17 cellular contexts compared by ENCODE assay signal in the genomic region with DNA sequence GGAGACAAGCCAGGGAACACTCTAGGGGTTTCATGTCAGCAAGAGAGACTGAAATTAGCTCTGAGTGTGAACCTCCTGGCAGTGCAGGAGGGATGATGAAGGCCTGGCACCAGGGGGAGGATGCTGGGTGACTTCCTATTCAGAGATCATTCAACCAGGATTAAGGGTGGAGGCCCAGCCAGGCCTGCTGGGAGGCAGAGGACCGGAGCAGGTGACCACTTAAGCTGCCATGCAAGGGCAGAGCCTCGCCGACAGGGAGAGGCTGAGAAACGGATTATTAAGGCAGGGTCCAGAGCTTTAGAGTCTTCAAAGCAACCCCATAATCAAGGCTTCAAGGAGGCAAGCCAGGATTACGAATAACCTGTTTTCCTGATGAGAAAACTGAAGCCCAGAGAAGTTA. TPM values are rescaled to one million over a fixed set of nuclear protein-coding genes. Genes with fewer than 3 reads are reported as not detected.
DNase-seq lines count a peak whose midpoint lies in the region; TF ChIP-seq lines count a peak whose summit lies in the region.
"Had no signal": no experiment of that assay in that cellular context is flagged by ENCODE, and none has a peak within 500 bp of the region (broad histone marks: within the 10 kb centered on the region; RNA-seq: fewer than 3 reads in every experiment).

No MANE protein-coding gene starts in this region.

- no peak overlapping the region for H3K4me3 Mint-ChIP-seq in brain
- H3K4me3 Mint-ChIP-seq in neural progenitor cell, result no peak overlapping the region

- H3K4me3 ChIP-seq in neural progenitor cell, result no peak overlapping the region
- H3K4me3 ChIP-seq: SK-N-MC had no signal

- H3K4me2 ChIP-seq in neural progenitor cell, result peak overlapping the region; percentile 31

- no peaks in the 10 kb centered on the region for H3K36me3 ChIP-seq in neural progenitor cell

- H3K27me3 Mint-ChIP-seq in brain, result peaks cover 12% of the 10 kb centered on the region
- H3K27me3 Mint-ChIP-seq in neural progenitor cell (ENCODE audit: insufficient read depth, low read depth), result peaks cover 14% of the 10 kb centered on the region

- H3K36me3 Mint-ChIP-seq in brain (no peaks in the 10 kb centered on the region), neural progenitor cell (peaks cover 2% of the 10 kb centered on the region)

- peaks cover 6% of the 10 kb centered on the region for H3K9me3 ChIP-seq in neural progenitor cell (ENCODE audit: low read depth)

- H3F3A ChIP-seq in neural progenitor cell (ENCODE audit: low read depth), result peaks cover 12% of the 10 kb centered on the region

- H3K27ac Mint-ChIP-seq in brain (peak overlapping the region in 4 of 5 experiments; percentile 40 to 85 (median 61)), neural progenitor cell (peak overlapping the region; percentile 69)

- DNase-seq in DMS153 (lab: John Stamatoyannopoulos, UW) (peak; percentile 19), DMS153 treated with DMSO at 0.1 percent for 48 hours (lab: John Stamatoyannopoulos, UW; ENCODE audit: unreplicated experiment) (no peak), DMS53 treated with DMSO at 0.1 percent for 48 hours (lab: John Stamatoyannopoulos, UW; ENCODE audit: unreplicated experiment) (peak; percentile 49), neural progenitor cell (ENCODE audit: low spot score) (peak; percentile 62), anterior cingulate cortex (lab: John Stamatoyannopoulos, UW) (no peak), nucleus accumbens (lab: John Stamatoyannopoulos, UW) (no peak)
- DNase-seq in stimulated activated CD4-positive, alpha-beta T cell treated with anti-CD3 and anti-CD28 coated beads, Interleukin-2, amount 100 ng/mL, for 48 hours, result no peak
- DNase-seq: HCEC 1CT, MM.1S, NCI-H226, NCI-H526 treated with DMSO at 0.1 percent for 48 hours, Right ventricle myocardium superior had no signal

- no peak overlapping the region for H3K27ac ChIP-seq in neural progenitor cell
- H3K27ac ChIP-seq: 22Rv1, SK-N-MC had no signal

- no peaks in the 10 kb centered on the region for H3K79me2 ChIP-seq in neural progenitor cell (ENCODE audit: low read depth)

- no peak overlapping the region for H3K9ac ChIP-seq in neural progenitor cell

- H3K9me3 Mint-ChIP-seq in brain (peaks cover 0 to 8% (median 4%) of the 10 kb centered on the region in 5 experiments), neural progenitor cell (peaks cover 9% of the 10 kb centered on the region)

- no peaks in the 10 kb centered on the region for H4K20me1 ChIP-seq in neural progenitor cell (ENCODE audit: low read depth)

- peaks cover 14% of the 10 kb centered on the region for H3K4me1 ChIP-seq in neural progenitor cell

- H3K4me1 Mint-ChIP-seq in brain, result peaks cover 24% of the 10 kb centered on the region
- H3K4me1 Mint-ChIP-seq in neural progenitor cell, result peaks cover 9% of the 10 kb centered on the region

- no peak overlapping the region for H2AFZ ChIP-seq in neural progenitor cell (replicated peaks)

- H3K27me3 ChIP-seq in neural progenitor cell, result no peaks in the 10 kb centered on the region

- TF ChIP-seq CTCF in brain (conservative IDR thresholded peaks at IDR 0.05) (no peak), neural progenitor cell (IDR thresholded peaks at IDR 0.05) (no peak)

RNA-seq across cellular contexts. Expression of gene SRCIN1, which starts 10.6 kb away (rescaled TPM):
- polyA plus RNA-seq in brain (ENCODE audit: insufficient read depth, low read depth, low replicate concordance), result 42.9 TPM
- 3.8 and 15.6 TPM in 2 replicates for total RNA-seq in neural progenitor cell (ENCODE audit: low replicate concordance)
- total RNA-seq: LHCN-M2 had no signal
- polyA plus RNA-seq: AG04450 had no signal

RNA-seq across cellular contexts. Expression of gene EPOP, which starts 58.4 kb away (rescaled TPM):
- 8.8 TPM for polyA plus RNA-seq in brain (ENCODE audit: insufficient read depth, low read depth, low replicate concordance)
- 8.0 and 19.3 TPM in 2 replicates for total RNA-seq in neural progenitor cell (ENCODE audit: low replicate concordance)

Comparison
In these comparisons a context has a peak if more than half of its experiments do, and no peak if none do; other contexts are left out.
1. DNase-seq: peak in DMS153 (single experiment), DMS53 treated with DMSO at 0.1 percent for 48 hours (single experiment) and neural progenitor cell (single experiment); none in DMS153 treated with DMSO at 0.1 percent for 48 hours (single experiment), stimulated activated CD4-positive, alpha-beta T cell treated with anti-CD3 and anti-CD28 coated beads, Interleukin-2, amount 100 ng/mL, for 48 hours (0 of 2), anterior cingulate cortex (0 of 58) and nucleus accumbens (0 of 56).